ENCODE assay signal across 1 cellular context in genomic region chr15:31977138-31977537, GRCh38.
TF ChIP-seq lines count a peak whose summit lies in the region.

No MANE protein-coding gene starts in this region.

TF ChIP-seq in HepG2, 621 proteins besides CTCF, POLR2A, EP300 and RAD21:
- TF ChIP-seq NFIC (IDR thresholded peaks at IDR 0.05; ENCODE audit: low read length) (no peak), ZNF230 (CRISPR knock-in tag; IDR thresholded peaks at IDR 0.05) (no peak), CCDC6 (CRISPR knock-in tag; IDR thresholded peaks at IDR 0.05) (no peak), ZNF567 (CRISPR knock-in tag; IDR thresholded peaks at IDR 0.05; ENCODE audit: borderline replicate concordance) (no peak), ZSCAN12 (CRISPR knock-in tag; IDR thresholded peaks at IDR 0.05) (no peak), E2F1 (CRISPR knock-in tag; IDR thresholded peaks at IDR 0.05) (no peak), NFE2 (CRISPR knock-in tag; IDR thresholded peaks at IDR 0.05) (no peak), ZNF775 (CRISPR knock-in tag; IDR thresholded peaks at IDR 0.05; ENCODE audit: borderline replicate concordance) (no peak), ZNF781 (CRISPR knock-in tag; IDR thresholded peaks at IDR 0.05; ENCODE audit: borderline replicate concordance, not compliant biosample characterization) (no peak), ZNF362 (CRISPR knock-in tag; IDR thresholded peaks at IDR 0.05; ENCODE audit: borderline replicate concordance) (no peak)
TF ChIP-seq in HepG2: peak in this region for 0.
